In the genomic region with DNA sequence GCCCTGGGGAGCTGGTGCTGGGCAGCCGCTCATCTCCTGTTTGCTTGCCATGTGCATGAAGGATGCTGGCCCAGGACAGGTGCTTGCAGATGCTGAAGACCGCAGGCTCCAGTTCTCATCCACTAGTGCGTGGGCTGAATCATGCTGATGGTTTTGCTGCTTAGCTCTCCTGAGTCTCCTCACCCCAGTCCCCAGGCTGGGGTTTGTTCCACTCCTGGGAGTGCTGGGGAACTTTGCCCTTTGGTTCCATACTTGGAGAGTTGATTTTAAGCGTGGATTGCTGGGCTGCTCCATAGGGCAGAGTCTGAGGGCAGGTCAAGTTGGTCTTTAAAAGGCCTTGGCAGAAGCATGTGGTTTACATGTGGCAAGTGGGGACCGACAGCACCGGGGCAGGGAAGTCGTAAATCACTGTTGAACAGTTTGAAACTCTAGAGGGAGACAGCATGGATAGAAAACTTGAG, we compare ENCODE assay signal across 1 cellular context.
TF ChIP-seq lines count a peak whose summit lies in the region.

No MANE protein-coding gene starts in this region.

TF ChIP-seq in HepG2, 621 proteins besides CTCF, POLR2A, EP300 and RAD21 (continued from another document and continues in another):
- TF ChIP-seq ZNF331 (CRISPR knock-in tag; IDR thresholded peaks at IDR 0.05) (peak; percentile 50; the same call in 1 of the 2 replicates), NONO (IDR thresholded peaks at IDR 0.05) (no peak), NONO (CRISPR knock-in tag; conservative IDR thresholded peaks at IDR 0.05) (no peak), ZNF407 (CRISPR knock-in tag; IDR thresholded peaks at IDR 0.05; ENCODE audit: not compliant biosample characterization) (no peak), ZNF431 (CRISPR knock-in tag; IDR thresholded peaks at IDR 0.05; ENCODE audit: borderline replicate concordance, low read depth) (peak; percentile 90), USF2 (IDR thresholded peaks at IDR 0.05; ENCODE audit: low read depth, low read length) (no peak), USF2 (CRISPR knock-in tag; IDR thresholded peaks at IDR 0.05; ENCODE audit: borderline replicate concordance) (no peak), HNRNPK (IDR thresholded peaks at IDR 0.05; ENCODE audit: low read depth, low read length, poor library complexity, severe bottlenecking) (no peak), MEF2D (CRISPR knock-in tag; IDR thresholded peaks at IDR 0.05) (peak; percentile 68; the same call in 1 of the 2 replicates), HINFP (CRISPR knock-in tag; IDR thresholded peaks at IDR 0.05; ENCODE audit: low read depth) (0 out of 2 replicates have a peak, but pooled peaks have one; percentile 71), SMC3 (IDR thresholded peaks at IDR 0.05; ENCODE audit: low read length) (peak; percentile 12; the same call in 1 of the 2 replicates), RFX5 (IDR thresholded peaks at IDR 0.05; ENCODE audit: low read depth, low read length) (no peak), TFDP1 (CRISPR knock-in tag; IDR thresholded peaks at IDR 0.05; ENCODE audit: borderline replicate concordance) (no peak), ZNF121 (CRISPR knock-in tag; IDR thresholded peaks at IDR 0.05) (no peak), BORCS8-MEF2B (CRISPR knock-in tag; IDR thresholded peaks at IDR 0.05) (0 out of 2 replicates have a peak, but pooled peaks have one; percentile 46), SIN3A (IDR thresholded peaks at IDR 0.05; ENCODE audit: borderline replicate concordance, low read depth, low read length) (no peak), ZNF512 (CRISPR knock-in tag; IDR thresholded peaks at IDR 0.05) (no peak), ATF7 (IDR thresholded peaks at IDR 0.05) (no peak), ATF7 (CRISPR knock-in tag; IDR thresholded peaks at IDR 0.05) (peak; percentile 65; the same call in 1 of the 2 replicates), JARID2 (CRISPR knock-in tag; IDR thresholded peaks at IDR 0.05; ENCODE audit: insufficient replicate concordance) (no peak), FOSL2 (CRISPR knock-in tag; IDR thresholded peaks at IDR 0.05) (no peak), HOXA3 (CRISPR knock-in tag; IDR thresholded peaks at IDR 0.05) (peak; percentile 53; the same call in 1 of the 2 replicates), ZNF513 (CRISPR knock-in tag; conservative IDR thresholded peaks at IDR 0.05) (no peak), BRF2 (CRISPR knock-in tag; IDR thresholded peaks at IDR 0.05) (no peak), NFYC (CRISPR knock-in tag; IDR thresholded peaks at IDR 0.05) (no peak), ZFP36 (IDR thresholded peaks at IDR 0.05; ENCODE audit: borderline replicate concordance, low read depth, low read length, partially characterized antibody) (no peak)
- TF ChIP-seq, protein P1, sequence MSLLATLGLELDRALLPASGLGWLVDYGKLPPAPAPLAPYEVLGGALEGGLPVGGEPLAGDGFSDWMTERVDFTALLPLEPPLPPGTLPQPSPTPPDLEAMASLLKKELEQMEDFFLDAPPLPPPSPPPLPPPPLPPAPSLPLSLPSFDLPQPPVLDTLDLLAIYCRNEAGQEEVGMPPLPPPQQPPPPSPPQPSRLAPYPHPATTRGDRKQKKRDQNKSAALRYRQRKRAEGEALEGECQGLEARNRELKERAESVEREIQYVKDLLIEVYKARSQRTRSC (CRISPR knock-in tag; IDR thresholded peaks at IDR 0.05; ENCODE audit: low read depth): no peak
- TF ChIP-seq, protein P2, sequence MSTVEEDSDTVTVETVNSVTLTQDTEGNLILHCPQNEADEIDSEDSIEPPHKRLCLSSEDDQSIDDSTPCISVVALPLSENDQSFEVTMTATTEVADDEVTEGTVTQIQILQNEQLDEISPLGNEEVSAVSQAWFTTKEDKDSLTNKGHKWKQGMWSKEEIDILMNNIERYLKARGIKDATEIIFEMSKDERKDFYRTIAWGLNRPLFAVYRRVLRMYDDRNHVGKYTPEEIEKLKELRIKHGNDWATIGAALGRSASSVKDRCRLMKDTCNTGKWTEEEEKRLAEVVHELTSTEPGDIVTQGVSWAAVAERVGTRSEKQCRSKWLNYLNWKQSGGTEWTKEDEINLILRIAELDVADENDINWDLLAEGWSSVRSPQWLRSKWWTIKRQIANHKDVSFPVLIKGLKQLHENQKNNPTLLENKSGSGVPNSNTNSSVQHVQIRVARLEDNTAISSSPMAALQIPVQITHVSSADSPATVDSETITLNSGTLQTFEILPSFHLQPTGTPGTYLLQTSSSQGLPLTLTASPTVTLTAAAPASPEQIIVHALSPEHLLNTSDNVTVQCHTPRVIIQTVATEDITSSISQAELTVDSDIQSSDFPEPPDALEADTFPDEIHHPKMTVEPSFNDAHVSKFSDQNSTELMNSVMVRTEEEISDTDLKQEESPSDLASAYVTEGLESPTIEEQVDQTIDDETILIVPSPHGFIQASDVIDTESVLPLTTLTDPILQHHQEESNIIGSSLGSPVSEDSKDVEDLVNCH (CRISPR knock-in tag; IDR thresholded peaks at IDR 0.05): no peak
- TF ChIP-seq, protein P3, sequence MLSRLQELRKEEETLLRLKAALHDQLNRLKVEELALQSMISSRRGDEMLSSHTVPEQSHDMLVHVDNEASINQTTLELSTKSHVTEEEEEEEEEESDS (CRISPR knock-in tag; IDR thresholded peaks at IDR 0.05; ENCODE audit: borderline replicate concordance): no peak
- TF ChIP-seq, protein P4, sequence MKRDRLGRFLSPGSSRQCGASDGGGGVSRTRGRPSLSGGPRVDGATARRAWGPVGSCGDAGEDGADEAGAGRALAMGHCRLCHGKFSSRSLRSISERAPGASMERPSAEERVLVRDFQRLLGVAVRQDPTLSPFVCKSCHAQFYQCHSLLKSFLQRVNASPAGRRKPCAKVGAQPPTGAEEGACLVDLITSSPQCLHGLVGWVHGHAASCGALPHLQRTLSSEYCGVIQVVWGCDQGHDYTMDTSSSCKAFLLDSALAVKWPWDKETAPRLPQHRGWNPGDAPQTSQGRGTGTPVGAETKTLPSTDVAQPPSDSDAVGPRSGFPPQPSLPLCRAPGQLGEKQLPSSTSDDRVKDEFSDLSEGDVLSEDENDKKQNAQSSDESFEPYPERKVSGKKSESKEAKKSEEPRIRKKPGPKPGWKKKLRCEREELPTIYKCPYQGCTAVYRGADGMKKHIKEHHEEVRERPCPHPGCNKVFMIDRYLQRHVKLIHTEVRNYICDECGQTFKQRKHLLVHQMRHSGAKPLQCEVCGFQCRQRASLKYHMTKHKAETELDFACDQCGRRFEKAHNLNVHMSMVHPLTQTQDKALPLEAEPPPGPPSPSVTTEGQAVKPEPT (CRISPR knock-in tag; IDR thresholded peaks at IDR 0.05; ENCODE audit: low read depth): no peak
